ENCODE assay signal across 1 cellular context in genomic region chr14:81970307-81970706, GRCh38.
TF ChIP-seq lines count a peak whose summit lies in the region.

No MANE protein-coding gene starts in this region.

TF ChIP-seq in GM23338, 12 proteins besides CTCF, POLR2A, EP300 and RAD21 (continued from another document):
- no peak for TF ChIP-seq ETS1 (IDR thresholded peaks at IDR 0.05)
- no peak for TF ChIP-seq REST (IDR thresholded peaks at IDR 0.05; ENCODE audit: unreplicated experiment)
- no peak for TF ChIP-seq JUNB (IDR thresholded peaks at IDR 0.05; ENCODE audit: unreplicated experiment)
- TF ChIP-seq EZH2phosphoT487 (IDR thresholded peaks at IDR 0.05; ENCODE audit: unreplicated experiment) = no peak
